ENCODE assay signal across 21 cellular contexts in genomic region chr9:124273428-124274153, GRCh38. TPM values are rescaled to one million over a fixed set of nuclear protein-coding genes. Genes with fewer than 3 reads are reported as not detected.
DNase-seq lines count a peak whose midpoint lies in the region; ATAC-seq and TF ChIP-seq lines count a peak whose summit lies in the region.
"Had no signal": no experiment of that assay in that cellular context is flagged by ENCODE, and none has a peak within 500 bp of the region (broad histone marks: within the 10 kb centered on the region; RNA-seq: fewer than 3 reads in every experiment).

No MANE protein-coding gene starts in this region.

- H4K20me1 ChIP-seq in osteoblast (ENCODE audit: insufficient read depth, low read length) = peaks cover 81% of the 10 kb centered on the region

- H3K36me3 ChIP-seq in ascending aorta (no peaks in the 10 kb centered on the region), esophagus squamous epithelium (no peaks in the 10 kb centered on the region), osteoblast (ENCODE audit: insufficient read depth, low read length) (peaks cover 66% of the 10 kb centered on the region), transverse colon (no peaks in the 10 kb centered on the region)
- H3K36me3 ChIP-seq: left ventricle myocardium inferior, Peyer's patch had no signal

- TF ChIP-seq CTCF in ascending aorta (IDR thresholded peaks at IDR 0.05) (no peak), esophagus squamous epithelium (IDR thresholded peaks at IDR 0.05) (no peak), osteoblast (IDR thresholded peaks at IDR 0.05; ENCODE audit: extremely low read depth, low read depth, low read length) (no peak), transverse colon (IDR thresholded peaks at IDR 0.05) (no peak)

- H3K27ac ChIP-seq in ascending aorta (peak overlapping the region; percentile 77), esophagus squamous epithelium (peak overlapping the region; percentile 9 to 75 (median 70)), osteoblast (ENCODE audit: low read depth, low read length) (peak overlapping the region; percentile 48), transverse colon (peak overlapping the region; percentile 66 to 80 (median 74))
- H3K27ac ChIP-seq: body of pancreas, left ventricle myocardium inferior, SJSA1 had no signal

- TF ChIP-seq POLR2A in esophagus squamous epithelium (IDR thresholded peaks at IDR 0.05) (no peak), transverse colon (IDR thresholded peaks at IDR 0.05) (no peak)

- H2AFZ ChIP-seq in osteoblast (ENCODE audit: low read length) = no peak overlapping the region

- H3K4me3 Mint-ChIP-seq in T-helper 17 cell (no peak overlapping the region), immature natural killer cell (no peak overlapping the region)
- H3K4me3 Mint-ChIP-seq: activated CD8-positive, alpha-beta memory T cell treated with anti-CD3 and anti-CD28 coated beads, Interleukin-2, amount 10 ng/mL, durations not matched to agents 7 days and 5 days; activated naive CD8-positive, alpha-beta T cell; activated T-helper 1 cell treated with anti-CD3 and anti-CD28 coated beads, Interleukin-12 subunit alpha, Interleukin-12 subunit beta, Interleukin-2, Interleukin-4 antibody, amounts not matched to agents 30 ng/mL and 10 ng/mL and 1 ng/mL, durations not matched to agents 14 hours and 24 hours and 36 hours; CD4-positive, CD25-positive, alpha-beta regulatory T cell; mesothelial cell of epicardium; T-helper 1 cell treated with Interleukin-12 subunit alpha and Interleukin-12 subunit beta and Interleukin-4 antibody, amounts not matched to agents 30 μg/mL and 1 μg/mL, for 36 hours had no signal

- in situ Hi-C loops in transverse colon (cut with MboI; ENCODE audit: low pct_ligation_motif_present in 1 of 4, low pct_unique_long_range_greater_than_20kb in 1 of 4, low sequenced_read_pairs in 3 of 4) = no loop called here

- H3K4me1 ChIP-seq in ascending aorta = peaks cover 16 to 44% of the 10 kb centered on the region in 2 donors
- H3K4me1 ChIP-seq in esophagus squamous epithelium = peaks cover 11 to 70% (median 21%) of the 10 kb centered on the region in 3 donors
- H3K4me1 ChIP-seq in osteoblast (ENCODE audit: insufficient read depth, low read length) = peaks cover 27% of the 10 kb centered on the region
- peaks cover 31 to 55% (median 45%) of the 10 kb centered on the region in 4 donors for H3K4me1 ChIP-seq in transverse colon

- ATAC-seq in T-helper 17 cell = no peak
- ATAC-seq: activated CD8-positive, alpha-beta memory T cell treated with anti-CD3 and anti-CD28 coated beads, Interleukin-2, amount 10 ng/mL, durations not matched to agents 7 days and 5 days; body of pancreas had no signal

- H3K4me1 Mint-ChIP-seq in T-helper 17 cell (peaks cover 7% of the 10 kb centered on the region), immature natural killer cell (peaks cover 74 to 80% of the 10 kb centered on the region in 2 donors)
- H3K4me1 Mint-ChIP-seq: activated CD8-positive, alpha-beta memory T cell treated with anti-CD3 and anti-CD28 coated beads, Interleukin-2, amount 10 ng/mL, durations not matched to agents 7 days and 5 days; CD4-positive, CD25-positive, alpha-beta regulatory T cell had no signal

- H3K36me3 Mint-ChIP-seq in T-helper 17 cell (ENCODE audit: low read depth) = no peaks in the 10 kb centered on the region
- no peaks in the 10 kb centered on the region for H3K36me3 Mint-ChIP-seq in immature natural killer cell
- H3K36me3 Mint-ChIP-seq: activated CD8-positive, alpha-beta memory T cell treated with anti-CD3 and anti-CD28 coated beads, Interleukin-2, amount 10 ng/mL, durations not matched to agents 7 days and 5 days; activated naive CD8-positive, alpha-beta T cell; CD4-positive, CD25-positive, alpha-beta regulatory T cell had no signal

- no peak for TF ChIP-seq EP300 in transverse colon (IDR thresholded peaks at IDR 0.05; ENCODE audit: low read depth)

- no peaks in the 10 kb centered on the region for H3K9me3 Mint-ChIP-seq in immature natural killer cell
- H3K9me3 Mint-ChIP-seq: activated T-helper 1 cell treated with anti-CD3 and anti-CD28 coated beads, Interleukin-12 subunit alpha, Interleukin-12 subunit beta, Interleukin-2, Interleukin-4 antibody, amounts not matched to agents 30 ng/mL and 10 ng/mL and 1 ng/mL, durations not matched to agents 14 hours and 24 hours and 36 hours; CD4-positive, CD25-positive, alpha-beta regulatory T cell; mesothelial cell of epicardium; T-helper 1 cell treated with Interleukin-12 subunit alpha and Interleukin-12 subunit beta and Interleukin-4 antibody, amounts not matched to agents 30 μg/mL and 1 μg/mL, for 36 hours had no signal

- H3K79me2 ChIP-seq in osteoblast (ENCODE audit: insufficient read depth, low read length) = peaks cover 100% of the 10 kb centered on the region

- WGBS in esophagus squamous epithelium, 2 donors = 84 to 88% methylated on average over 12 to 16 of the region's 21 CpGs
- 80 to 82% methylated on average over 2 to 21 of the region's 21 CpGs for WGBS in transverse colon (ENCODE audit: low coverage in 1 of 2), 2 donors

- H3K27me3 ChIP-seq in ascending aorta = no peaks in the 10 kb centered on the region
- no peaks in the 10 kb centered on the region for H3K27me3 ChIP-seq in esophagus squamous epithelium
- H3K27me3 ChIP-seq in osteoblast (ENCODE audit: insufficient read depth, low read length) = no peaks in the 10 kb centered on the region
- H3K27me3 ChIP-seq in transverse colon = no peaks in the 10 kb centered on the region
- H3K27me3 ChIP-seq: body of pancreas, Peyer's patch, SJSA1 had no signal

- H3K27ac Mint-ChIP-seq in T-helper 17 cell (no peak overlapping the region), immature natural killer cell (no peak overlapping the region)
- H3K27ac Mint-ChIP-seq: activated CD8-positive, alpha-beta memory T cell treated with anti-CD3 and anti-CD28 coated beads, Interleukin-2, amount 10 ng/mL, durations not matched to agents 7 days and 5 days; activated naive CD8-positive, alpha-beta T cell; activated T-helper 1 cell treated with anti-CD3 and anti-CD28 coated beads, Interleukin-12 subunit alpha, Interleukin-12 subunit beta, Interleukin-2, Interleukin-4 antibody, amounts not matched to agents 30 ng/mL and 10 ng/mL and 1 ng/mL, durations not matched to agents 14 hours and 24 hours and 36 hours; mesothelial cell of epicardium; T-helper 1 cell treated with Interleukin-12 subunit alpha and Interleukin-12 subunit beta and Interleukin-4 antibody, amounts not matched to agents 30 μg/mL and 1 μg/mL, for 36 hours had no signal

- no peak overlapping the region for H3K4me2 ChIP-seq in osteoblast (ENCODE audit: insufficient read depth, low read length)

- H3K9me3 ChIP-seq in ascending aorta (no peaks in the 10 kb centered on the region), esophagus squamous epithelium (no peaks in the 10 kb centered on the region), osteoblast (ENCODE audit: low read depth, low read length) (no peaks in the 10 kb centered on the region), transverse colon (no peaks in the 10 kb centered on the region), T-helper 17 cell (ENCODE audit: control insufficient read depth, low read length, poor library complexity, severe bottlenecking) (no peaks in the 10 kb centered on the region)
- H3K9me3 ChIP-seq: body of pancreas, left ventricle myocardium inferior, Peyer's patch, SJSA1 had no signal

- H3K4me3 ChIP-seq in ascending aorta (no peak overlapping the region), esophagus squamous epithelium (no peak overlapping the region), osteoblast (ENCODE audit: insufficient read depth, low read length) (no peak overlapping the region), transverse colon (no peak overlapping the region)
- H3K4me3 ChIP-seq: body of pancreas, left ventricle myocardium inferior, Peyer's patch, SJSA1 had no signal

- intact Hi-C loops in ascending aorta (cut with DNase I) = loop anchor here (10.0 kb wide), 1 partner anchor 1369 kb away; the partner anchor contains the start of gene RC3H2
- intact Hi-C loops in esophagus squamous epithelium (cut with DNase I) = no loop called here
- intact Hi-C loops in transverse colon (cut with DNase I; ENCODE audit: low total_unique reads) = no loop called here

- DNase-seq in ascending aorta (ENCODE audit: low spot score in 2 of 2) (no peak), esophagus squamous epithelium (lab: John Stamatoyannopoulos, UW) (no peak), osteoblast (ENCODE audit: insufficient read length, low spot score, missing footprints) (peak; percentile 67), transverse colon (no peak), SKM-1 treated with dmso at 0.1 percent for 144 hours (lab: John Stamatoyannopoulos, UW; ENCODE audit: unreplicated experiment) (no peak), T-helper 17 cell (no peak), immature natural killer cell (no peak), NCI-H187 treated with DMSO at 0.1 percent for 48 hours (lab: John Stamatoyannopoulos, UW) (no peak)
- DNase-seq: activated CD4-positive, alpha-beta T cell treated with anti-CD3 and anti-CD28 coated beads for 48 hours; activated CD8-positive, alpha-beta memory T cell treated with anti-CD3 and anti-CD28 coated beads, Interleukin-2, amount 10 ng/mL, durations not matched to agents 7 days and 5 days; body of pancreas; CD4-positive, CD25-positive, alpha-beta regulatory T cell; H7; left ventricle myocardium inferior; NCI-H2081 treated with DMSO at 0.1 percent for 48 hours; Peyer's patch had no signal

- no peaks in the 10 kb centered on the region for H3K27me3 Mint-ChIP-seq in T-helper 17 cell
- H3K27me3 Mint-ChIP-seq in immature natural killer cell (ENCODE audit: low read depth in 3 of 3) = peaks cover 0 to 2% (median 0%) of the 10 kb centered on the region in 3 donors
- H3K27me3 Mint-ChIP-seq: activated CD8-positive, alpha-beta memory T cell treated with anti-CD3 and anti-CD28 coated beads, Interleukin-2, amount 10 ng/mL, durations not matched to agents 7 days and 5 days; CD4-positive, CD25-positive, alpha-beta regulatory T cell had no signal

RNA-seq across cellular contexts. Expression of gene NEK6, which starts 15.8 kb away (rescaled TPM):
- total RNA-seq in ascending aorta (6.7 TPM), esophagus squamous epithelium (10 to 100 TPM in 2 of 4 donors, 1 to 10 TPM in 2; 2.0 to 15.3 (median 7.3) TPM), osteoblast (128 and 130 TPM in 2 replicates), transverse colon (10 to 100 TPM; 12.3 to 31.1 (median 21.6) TPM), T-helper 17 cell (10 to 100 TPM in 1 of 2 donors, 1 to 10 TPM in 1; 7.8 to 12.7 TPM)
- polyA plus RNA-seq in immature natural killer cell = 10 to 100 TPM in 2 of 3 donors, 1 to 10 TPM in 1; 8.8 to 18.0 (median 13.8) TPM
